19 cellular contexts compared by ENCODE assay signal in the genomic region with DNA sequence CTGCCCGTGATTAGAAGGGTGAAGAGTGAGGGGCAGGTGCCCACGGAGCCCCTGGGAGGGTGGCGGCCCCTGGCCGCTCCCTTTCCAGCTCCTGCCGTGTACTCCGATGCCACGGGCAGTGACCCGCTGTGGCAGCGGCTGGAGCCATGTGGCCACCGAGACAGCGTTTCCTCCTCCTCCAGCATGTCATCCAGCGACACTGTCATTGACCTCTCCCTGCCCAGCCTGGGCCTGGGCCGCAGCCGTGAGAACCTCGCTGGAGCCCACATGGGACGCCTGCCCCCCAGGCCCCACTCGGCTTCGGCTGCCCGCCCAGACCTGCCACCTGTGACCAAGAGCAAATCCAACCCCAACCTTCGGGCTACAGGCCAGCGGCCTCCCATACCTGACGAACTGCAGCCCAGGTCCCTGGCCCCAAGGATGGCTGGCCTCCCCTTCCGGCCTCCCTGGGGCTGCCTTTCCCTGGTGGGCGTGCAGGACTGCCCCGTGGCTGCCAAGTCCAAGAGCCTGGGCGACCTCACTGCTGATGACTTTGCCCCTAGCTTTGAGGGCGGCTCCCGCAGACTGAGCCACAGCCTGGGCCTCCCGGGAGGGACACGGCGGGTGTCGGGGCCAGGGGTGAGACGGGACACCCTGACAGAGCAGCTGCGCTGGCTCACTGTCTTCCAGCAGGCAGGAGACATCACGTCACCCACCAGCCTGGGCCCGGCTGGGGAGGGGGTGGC. TPM values are rescaled to one million over a fixed set of nuclear protein-coding genes. Genes with fewer than 3 reads are reported as not detected.
A peak's percentile ranks its signal among the peaks of the same experiment; 100 is the strongest.
DNase-seq lines count a peak whose midpoint lies in the region; ATAC-seq, FAIRE-seq and TF ChIP-seq lines count a peak whose summit lies in the region.
"Had no signal": no experiment of that assay in that cellular context is flagged by ENCODE, and none has a peak within 500 bp of the region (broad histone marks: within the 10 kb centered on the region; RNA-seq: fewer than 3 reads in every experiment).

No MANE protein-coding gene starts in this region.

- CTCF ChIA-PET in HepG2 (lab: Yijun Ruan, JAX; ENCODE audit: low intra/inter-chr PET ratio, low total read pairs) (no interaction called here), RWPE1 (lab: Yijun Ruan, JAX) (no interaction called here)

- TF ChIP-seq CTCF in HepG2 (CRISPR knock-in tag; IDR thresholded peaks at IDR 0.05) (no peak), right lobe of liver (IDR thresholded peaks at IDR 0.05) (no peak), RWPE1 (conservative IDR thresholded peaks at IDR 0.05; ENCODE audit: low read depth) (no peak), mucosa of descending colon (IDR thresholded peaks at IDR 0.05) (no peak)

- no TSS peak for BruUV-seq in HepG2 (replicated peaks; lab: Mats Ljungman, UMichigan)

- POLR2A ChIA-PET in HepG2 (lab: Yijun Ruan, JAX) (no interaction called here), RWPE1 (lab: Yijun Ruan, JAX; ENCODE audit: low non-redundant PET) (no interaction called here)

- H3K4me2 ChIP-seq in HepG2 (ENCODE audit: low read depth, low read length): no peak overlapping the region
- H3K4me2 ChIP-seq: KMS-11 had no signal

- in situ Hi-C loops in HepG2 (cut with HindIII; ENCODE audit: extremely low pct_ligation_motif_present, low pct_unique_long_range_greater_than_20kb): loop anchor here (25.0 kb wide), 1 partner anchor 317 kb away; the partner anchor contains the start of gene FAAP20

- no peak for TF ChIP-seq RAD21 in HepG2 (CRISPR knock-in tag; IDR thresholded peaks at IDR 0.05)

- H4K20me1 ChIP-seq in HepG2 (ENCODE audit: insufficient read depth, low read length): no peaks in the 10 kb centered on the region

- no peaks in the 10 kb centered on the region for H3K79me2 ChIP-seq in HepG2 (ENCODE audit: insufficient read depth, low read length)

- H3K9ac ChIP-seq in HepG2 (ENCODE audit: insufficient read depth, low read depth, low read length): no peak overlapping the region
- H3K9ac ChIP-seq: KMS-11 had no signal

- H3K9me3 ChIP-seq in HepG2 (ENCODE audit: low read length): no peaks in the 10 kb centered on the region
- no peaks in the 10 kb centered on the region for H3K9me3 ChIP-seq in right lobe of liver
- H3K9me3 ChIP-seq in mucosa of descending colon: no peaks in the 10 kb centered on the region
- no peaks in the 10 kb centered on the region for H3K9me3 ChIP-seq in T-helper 17 cell (ENCODE audit: control insufficient read depth, low read length, poor library complexity, severe bottlenecking)
- H3K9me3 ChIP-seq: MG63 had no signal

- H3K36me3 ChIP-seq in HepG2 (replicated peaks in 1 of 2; ENCODE audit: control insufficient read depth in 1 of 2, insufficient read depth in 2 of 2, low read length in 2 of 2) (peaks cover 0 to 5% of the 10 kb centered on the region in 2 experiments; a peak in 1 of 5 replicates), right lobe of liver (peaks cover 0 to 11% (median 6%) of the 10 kb centered on the region in 4 donors), mucosa of descending colon (ENCODE audit: low read depth) (no peaks in the 10 kb centered on the region)
- H3K36me3 ChIP-seq: MG63 had no signal

- intact Hi-C loops in HepG2 (cut with micrococcal nuclease; ENCODE audit: unreplicated experiment): no loop called here
- intact Hi-C loops in right lobe of liver (cut with DNase I): no loop called here
- intact Hi-C loops in mucosa of descending colon (cut with DNase I, micrococcal nuclease): no loop called here

- FAIRE-seq in HepG2 (lab: Jason Lieb, UNC): no peak

- no peak overlapping the region for H3K27ac Mint-ChIP-seq in T-helper 17 cell
- H3K27ac Mint-ChIP-seq: CD4-positive, alpha-beta T cell had no signal

- H3K4me3 Mint-ChIP-seq in T-helper 17 cell: no peak overlapping the region
- H3K4me3 Mint-ChIP-seq: CD4-positive, alpha-beta T cell had no signal

- H3K27me3 ChIP-seq in HepG2 (ENCODE audit: control insufficient read depth in 1 of 2, insufficient read depth in 2 of 2, low read length in 2 of 2): peaks cover 15 to 43% of the 10 kb centered on the region in 2 experiments
- no peaks in the 10 kb centered on the region for H3K27me3 ChIP-seq in right lobe of liver
- H3K27me3 ChIP-seq: MG63 had no signal

- TF ChIP-seq POLR2A in HepG2 (IDR thresholded peaks at IDR 0.05; ENCODE audit: insufficient read depth in 1 of 2, low read depth in 2 of 2, low read length in 2 of 2) (no peak), right lobe of liver (IDR thresholded peaks at IDR 0.05) (no peak)

- H3K27ac ChIP-seq in HepG2 (ENCODE audit: extremely low read length, insufficient read depth, low read length): no peak overlapping the region
- H3K27ac ChIP-seq in right lobe of liver: no peak overlapping the region
- H3K27ac ChIP-seq in RWPE1: peak overlapping the region; percentile 71
- H3K27ac ChIP-seq: KMS-11 had no signal

- H3K4me1 Mint-ChIP-seq in T-helper 17 cell: peaks cover 11% of the 10 kb centered on the region

- H3K36me3 Mint-ChIP-seq in T-helper 17 cell (ENCODE audit: low read depth): no peaks in the 10 kb centered on the region

- ATAC-seq in HepG2 (peak; percentile 3; the same call in 2 of the 3 replicates), right lobe of liver (no peak), mucosa of descending colon (peak; percentile 3), GM19395 (IDR thresholded peaks at IDR 0.05; ENCODE audit: unreplicated experiment) (no peak), T-helper 17 cell (no peak)

- H3K4me1 ChIP-seq in HepG2 (ENCODE audit: insufficient read depth, low read length) (peaks cover 11% of the 10 kb centered on the region), right lobe of liver (no peaks in the 10 kb centered on the region), mucosa of descending colon (ENCODE audit: low read depth) (no peaks in the 10 kb centered on the region)

- no peak overlapping the region for H2AFZ ChIP-seq in HepG2 (ENCODE audit: low read length)

- TF ChIP-seq EP300 in HepG2 (IDR thresholded peaks at IDR 0.05; ENCODE audit: low read depth in 2 of 2, low read length in 2 of 2) (no peak), HepG2 (CRISPR knock-in tag; IDR thresholded peaks at IDR 0.05; ENCODE audit: borderline replicate concordance) (no peak)

- DNase-seq in HepG2 (ENCODE audit: low spot score) (no peak), right lobe of liver (no peak), RWPE1 (ENCODE audit: low spot score) (no peak), mucosa of descending colon (no peak), T-helper 17 cell (no peak)
- DNase-seq in stimulated activated CD4-positive, alpha-beta T cell treated with anti-CD3 and anti-CD28 coated beads, Interleukin-4, amount 100 ng/mL, for 24 hours: no peak
- DNase-seq: AML-193; CD4-positive, alpha-beta T cell; HCEC 1CT; MG63; NCI-H1092 treated with DMSO at 0.1 percent for 48 hours; NCI-H187; NCI-H2171; NCI-H446 treated with DMSO at 0.1 percent for 48 hours; NCI-H748 treated with DMSO at 0.1 percent for 48 hours; Right ventricle myocardium superior had no signal

- WGBS in HepG2 (ENCODE audit: low lambda C conversion rate): no CpG with 5 or more reads among the region's 36 CpGs
- WGBS in right lobe of liver (ENCODE audit: insufficient coverage, low coverage, low lambda C conversion rate, missing lambda C conversion rate): no CpG with 5 or more reads among the region's 36 CpGs

- no peaks in the 10 kb centered on the region for H3K27me3 Mint-ChIP-seq in T-helper 17 cell
- H3K27me3 Mint-ChIP-seq: CD4-positive, alpha-beta T cell had no signal

- H3K4me3 ChIP-seq in HepG2 (replicated peaks in 1 of 3; ENCODE audit: insufficient read depth in 1 of 3, low read depth in 2 of 3, low read length in 3 of 3) (no peak overlapping the region), right lobe of liver (no peak overlapping the region), mucosa of descending colon (no peak overlapping the region)
- H3K4me3 ChIP-seq: MG63 had no signal

RNA-seq across cellular contexts. Expression of gene PANK4, which starts 22.0 kb away (rescaled TPM):
- total RNA-seq in HepG2 (2016; rRNA removed; fragmentation: Illumina TruSeq; extraction: Trizol): 9.2 and 19.3 TPM in 2 replicates
- 15.2 and 19.7 TPM in 2 replicates for total RNA-seq in HepG2 (2016; cell fraction: cytosol; rRNA removed; fragmentation: Illumina TruSeq; extraction: Trizol; ENCODE audit: low read depth)
- 9.5 and 17.6 TPM in 2 replicates for total RNA-seq in HepG2 (2016; cell fraction: insoluble cytoplasmic fraction; rRNA removed; fragmentation: Illumina TruSeq; extraction: Trizol)
- total RNA-seq in HepG2 (2016; cell fraction: membrane; rRNA removed; fragmentation: Illumina TruSeq; extraction: Trizol): 5.3 and 5.7 TPM in 2 replicates
- total RNA-seq in HepG2 (2016; cell fraction: nucleus; rRNA removed; fragmentation: Illumina TruSeq; extraction: Trizol): 19.2 TPM in 2 replicates
- polyA plus RNA-seq in HepG2 (2011; rRNA removed): 17.2 and 17.4 TPM in 2 replicates
- polyA plus RNA-seq in HepG2 (2011; cell fraction: cytosol; rRNA removed): 7.9 and 10.5 TPM in 2 replicates
- polyA plus RNA-seq in HepG2 (2011; cell fraction: nucleus; rRNA removed): 84.3 and 91.7 TPM in 2 replicates
- polyA plus RNA-seq in HepG2 (2012): 11.1 and 12.3 TPM in 2 replicates
- 0.83 and 1.3 TPM in 2 replicates for polyA plus RNA-seq in HepG2 (2016; cell fraction: cytosol; fragmentation: Illumina TruSeq; extraction: Trizol; ENCODE audit: low read depth)
- 6.9 and 9.3 TPM in 2 replicates for polyA plus RNA-seq in HepG2 (2016; cell fraction: insoluble cytoplasmic fraction; fragmentation: Illumina TruSeq; extraction: Trizol; ENCODE audit: low read depth)
- 1.5 and 2.2 TPM in 2 replicates for polyA plus RNA-seq in HepG2 (2016; cell fraction: membrane; fragmentation: Illumina TruSeq; extraction: Trizol; ENCODE audit: low read depth)
- polyA plus RNA-seq in HepG2 (2016; cell fraction: nucleus; fragmentation: Illumina TruSeq; extraction: Trizol; ENCODE audit: insufficient read depth, low read depth): 33.9 and 43.9 TPM in 2 replicates
- 27.8 and 43.6 TPM in 2 replicates for polyA minus RNA-seq in HepG2 (2011; rRNA and poly(A)+ RNA removed; ENCODE audit: low replicate concordance)
- polyA minus RNA-seq in HepG2 (2011; cell fraction: cytosol; rRNA and poly(A)+ RNA removed): 14.8 and 18.2 TPM in 2 replicates
- polyA minus RNA-seq in HepG2 (2011; cell fraction: nucleus; rRNA and poly(A)+ RNA removed): 56.7 and 65.1 TPM in 2 replicates
- total RNA-seq in right lobe of liver: 10 to 100 TPM in 5 of 6 experiments, 1 to 10 TPM in 1; 9.6 to 18.9 (median 13.4) TPM
- total RNA-seq in mucosa of descending colon: 10 to 100 TPM; 28.1 to 51.6 (median 44.7) TPM
- 10 to 100 TPM; 47.9 to 53.5 TPM for total RNA-seq in T-helper 17 cell

RNA-seq across cellular contexts. Expression of gene HES5, which starts 25.7 kb away (rescaled TPM):
- total RNA-seq in HepG2 (2016; rRNA removed; fragmentation: Illumina TruSeq; extraction: Trizol): not detected in 2 replicates
- not detected in 2 replicates for total RNA-seq in HepG2 (2016; cell fraction: cytosol; rRNA removed; fragmentation: Illumina TruSeq; extraction: Trizol; ENCODE audit: low read depth)
- total RNA-seq in HepG2 (2016; cell fraction: insoluble cytoplasmic fraction; rRNA removed; fragmentation: Illumina TruSeq; extraction: Trizol): not detected in 2 replicates
- total RNA-seq in HepG2 (2016; cell fraction: membrane; rRNA removed; fragmentation: Illumina TruSeq; extraction: Trizol): not detected in 2 replicates
- not detected in 2 replicates for total RNA-seq in HepG2 (2016; cell fraction: nucleus; rRNA removed; fragmentation: Illumina TruSeq; extraction: Trizol)
- polyA plus RNA-seq in HepG2 (2011; rRNA removed): 0.05 TPM in 1 of 2 replicates, not detected in the other
- polyA plus RNA-seq in HepG2 (2011; cell fraction: cytosol; rRNA removed): not detected in 2 replicates
- polyA plus RNA-seq in HepG2 (2011; cell fraction: nucleus; rRNA removed): not detected in 2 replicates
- polyA plus RNA-seq in HepG2 (2012): not detected in 2 replicates
- not detected in 2 replicates for polyA plus RNA-seq in HepG2 (2016; cell fraction: cytosol; fragmentation: Illumina TruSeq; extraction: Trizol; ENCODE audit: low read depth)
- polyA plus RNA-seq in HepG2 (2016; cell fraction: insoluble cytoplasmic fraction; fragmentation: Illumina TruSeq; extraction: Trizol; ENCODE audit: low read depth): not detected in 2 replicates
- not detected in 2 replicates for polyA plus RNA-seq in HepG2 (2016; cell fraction: membrane; fragmentation: Illumina TruSeq; extraction: Trizol; ENCODE audit: low read depth)
- polyA plus RNA-seq in HepG2 (2016; cell fraction: nucleus; fragmentation: Illumina TruSeq; extraction: Trizol; ENCODE audit: insufficient read depth, low read depth): not detected in 2 replicates
- polyA minus RNA-seq in HepG2 (2011; rRNA and poly(A)+ RNA removed; ENCODE audit: low replicate concordance): not detected in 2 replicates
- not detected in 2 replicates for polyA minus RNA-seq in HepG2 (2011; cell fraction: cytosol; rRNA and poly(A)+ RNA removed)
- not detected in 2 replicates for polyA minus RNA-seq in HepG2 (2011; cell fraction: nucleus; rRNA and poly(A)+ RNA removed)
- total RNA-seq in right lobe of liver: under 1 TPM in 2 of 6 experiments, not detected in 4; 0.18 to 0.25 TPM
- 1 to 10 TPM; 1.3 to 7.8 (median 1.6) TPM for total RNA-seq in mucosa of descending colon
- total RNA-seq in T-helper 17 cell: not detected
- total RNA-seq: A673; CD4-positive, alpha-beta T cell had no signal

RNA-seq across cellular contexts. Expression of gene PLCH2, which starts 28.3 kb away (rescaled TPM):
- total RNA-seq in HepG2 (2016; rRNA removed; fragmentation: Illumina TruSeq; extraction: Trizol): 0.14 and 0.15 TPM in 2 replicates
- total RNA-seq in HepG2 (2016; cell fraction: cytosol; rRNA removed; fragmentation: Illumina TruSeq; extraction: Trizol; ENCODE audit: low read depth): under 0.01 TPM in 1 of 2 replicates, not detected in the other
- 0.12 and 0.22 TPM in 2 replicates for total RNA-seq in HepG2 (2016; cell fraction: insoluble cytoplasmic fraction; rRNA removed; fragmentation: Illumina TruSeq; extraction: Trizol)
- 0.06 and 0.10 TPM in 2 replicates for total RNA-seq in HepG2 (2016; cell fraction: membrane; rRNA removed; fragmentation: Illumina TruSeq; extraction: Trizol)
- 0.19 and 0.22 TPM in 2 replicates for total RNA-seq in HepG2 (2016; cell fraction: nucleus; rRNA removed; fragmentation: Illumina TruSeq; extraction: Trizol)
- 0.67 and 1.3 TPM in 2 replicates for polyA plus RNA-seq in HepG2 (2011; rRNA removed)
- 0.32 and 0.78 TPM in 2 replicates for polyA plus RNA-seq in HepG2 (2011; cell fraction: cytosol; rRNA removed)
- polyA plus RNA-seq in HepG2 (2011; cell fraction: nucleus; rRNA removed): 6.0 and 6.1 TPM in 2 replicates
- polyA plus RNA-seq in HepG2 (2012): 0.11 and 0.15 TPM in 2 replicates
- polyA plus RNA-seq in HepG2 (2016; cell fraction: cytosol; fragmentation: Illumina TruSeq; extraction: Trizol; ENCODE audit: low read depth): 0.05 TPM in 1 of 2 replicates, not detected in the other
- 0.10 and 0.20 TPM in 2 replicates for polyA plus RNA-seq in HepG2 (2016; cell fraction: insoluble cytoplasmic fraction; fragmentation: Illumina TruSeq; extraction: Trizol; ENCODE audit: low read depth)
- polyA plus RNA-seq in HepG2 (2016; cell fraction: membrane; fragmentation: Illumina TruSeq; extraction: Trizol; ENCODE audit: low read depth): 0.07 TPM in 1 of 2 replicates, not detected in the other
- polyA plus RNA-seq in HepG2 (2016; cell fraction: nucleus; fragmentation: Illumina TruSeq; extraction: Trizol; ENCODE audit: insufficient read depth, low read depth): 0.37 and 0.83 TPM in 2 replicates
- polyA minus RNA-seq in HepG2 (2011; rRNA and poly(A)+ RNA removed; ENCODE audit: low replicate concordance): 1.2 TPM in 1 of 2 replicates, not detected in the other
- polyA minus RNA-seq in HepG2 (2011; cell fraction: cytosol; rRNA and poly(A)+ RNA removed): 0.20 TPM in 1 of 2 replicates, not detected in the other
- polyA minus RNA-seq in HepG2 (2011; cell fraction: nucleus; rRNA and poly(A)+ RNA removed): 0.90 and 1.2 TPM in 2 replicates
- 1 to 10 TPM in 5 of 6 experiments, under 1 TPM in 1; 0.37 to 4.6 (median 2.3) TPM for total RNA-seq in right lobe of liver
- total RNA-seq in mucosa of descending colon: 1 to 10 TPM; 1.2 to 6.8 (median 1.9) TPM
- total RNA-seq in T-helper 17 cell: 10 to 100 TPM; 30.0 to 39.3 TPM
- total RNA-seq: A673 had no signal

RNA-seq across cellular contexts. Expression of gene TNFRSF14, which starts 51.8 kb away (rescaled TPM):
- total RNA-seq in HepG2 (2016; rRNA removed; fragmentation: Illumina TruSeq; extraction: Trizol) (6.2 and 11.9 TPM in 2 replicates), right lobe of liver (10 to 100 TPM; 31.0 to 54.8 (median 41.1) TPM), mucosa of descending colon (100 to 1,000 TPM; 143 to 206 (median 146) TPM), T-helper 17 cell (100 to 1,000 TPM; 179 to 212 TPM)
- total RNA-seq in HepG2 (2016; cell fraction: cytosol; rRNA removed; fragmentation: Illumina TruSeq; extraction: Trizol; ENCODE audit: low read depth): 7.1 and 8.0 TPM in 2 replicates
- total RNA-seq in HepG2 (2016; cell fraction: insoluble cytoplasmic fraction; rRNA removed; fragmentation: Illumina TruSeq; extraction: Trizol): 5.5 and 13.2 TPM in 2 replicates
- total RNA-seq in HepG2 (2016; cell fraction: membrane; rRNA removed; fragmentation: Illumina TruSeq; extraction: Trizol): 10.5 and 12.4 TPM in 2 replicates
- total RNA-seq in HepG2 (2016; cell fraction: nucleus; rRNA removed; fragmentation: Illumina TruSeq; extraction: Trizol): 11.2 and 11.3 TPM in 2 replicates
- 49.9 and 70.7 TPM in 2 replicates for polyA plus RNA-seq in HepG2 (2011; rRNA removed)
- polyA plus RNA-seq in HepG2 (2011; cell fraction: cytosol; rRNA removed): 24.2 and 35.1 TPM in 2 replicates
- polyA plus RNA-seq in HepG2 (2011; cell fraction: nucleus; rRNA removed): 534 and 601 TPM in 2 replicates
- 20.3 and 22.1 TPM in 2 replicates for polyA plus RNA-seq in HepG2 (2012)
- 6.2 and 6.4 TPM in 2 replicates for polyA plus RNA-seq in HepG2 (2016; cell fraction: cytosol; fragmentation: Illumina TruSeq; extraction: Trizol; ENCODE audit: low read depth)
- polyA plus RNA-seq in HepG2 (2016; cell fraction: insoluble cytoplasmic fraction; fragmentation: Illumina TruSeq; extraction: Trizol; ENCODE audit: low read depth): 5.6 and 7.2 TPM in 2 replicates
- 9.0 and 10.4 TPM in 2 replicates for polyA plus RNA-seq in HepG2 (2016; cell fraction: membrane; fragmentation: Illumina TruSeq; extraction: Trizol; ENCODE audit: low read depth)
- polyA plus RNA-seq in HepG2 (2016; cell fraction: nucleus; fragmentation: Illumina TruSeq; extraction: Trizol; ENCODE audit: insufficient read depth, low read depth): 35.7 and 39.2 TPM in 2 replicates
- polyA minus RNA-seq in HepG2 (2011; rRNA and poly(A)+ RNA removed; ENCODE audit: low replicate concordance): 0.61 and 40.6 TPM in 2 replicates
- 12.6 and 13.8 TPM in 2 replicates for polyA minus RNA-seq in HepG2 (2011; cell fraction: cytosol; rRNA and poly(A)+ RNA removed)
- polyA minus RNA-seq in HepG2 (2011; cell fraction: nucleus; rRNA and poly(A)+ RNA removed): 32.2 and 34.3 TPM in 2 replicates

Comparison
In these comparisons a context has a peak if more than half of its experiments do, and no peak if none do; other contexts are left out.
1. ATAC-seq: peak in HepG2 (single experiment) and mucosa of descending colon (single experiment); none in right lobe of liver (0 of 4), GM19395 (single experiment) and T-helper 17 cell (single experiment).